Comparison of ENCODE assay signal across 6 cellular contexts in genomic region chr12:28327722-28328121, GRCh38.
"Had no signal": no experiment of that assay in that cellular context is flagged by ENCODE, and none has a peak within 500 bp of the region (broad histone marks: within the 10 kb centered on the region; RNA-seq: fewer than 3 reads in every experiment).

No MANE protein-coding gene starts in this region.

- H3K4me2 ChIP-seq: GM23338 had no signal

- DNase-seq: H9, HCEC 1CT had no signal

- FAIRE-seq: H1, H54, HepG2 had no signal

- H2AFZ ChIP-seq: GM23338 had no signal

- H3K4me3 ChIP-seq: GM23338 had no signal
